Comparison of ENCODE assay signal across 23 cellular contexts in genomic region chr21:42153746-42154145, GRCh38.
"Had no signal": no experiment of that assay in that cellular context is flagged by ENCODE, and none has a peak within 500 bp of the region (broad histone marks: within the 10 kb centered on the region; RNA-seq: fewer than 3 reads in every experiment).

No MANE protein-coding gene starts in this region.

- H3K9me3 Mint-ChIP-seq: activated naive CD4-positive, alpha-beta T cell treated with anti-CD3 and anti-CD28 coated beads, Interleukin-2, amount 10 ng/mL, durations not matched to agents 7 days and 5 days; activated naive CD8-positive, alpha-beta T cell treated with anti-CD3 and anti-CD28 coated beads, Interleukin-2, amount 50 U/mL, for 24 hours; brain; central memory CD8-positive, alpha-beta T cell; memory B cell; naive B cell; stimulated activated effector memory CD8-positive, alpha-beta T cell treated with anti-CD3 and anti-CD28 coated beads, Interleukin-12 subunit alpha, Interleukin-12 subunit beta, amount 100 ng/mL, for 72 hours; type B pancreatic cell had no signal

- FAIRE-seq: frontal cortex had no signal

- H3K4me3 Mint-ChIP-seq: activated CD4-positive, alpha-beta T cell treated with anti-CD3 and anti-CD28 coated beads for 36 hours; activated naive CD4-positive, alpha-beta T cell treated with anti-CD3 and anti-CD28 coated beads, Interleukin-2, amount 10 ng/mL, durations not matched to agents 7 days and 5 days; activated naive CD8-positive, alpha-beta T cell treated with anti-CD3 and anti-CD28 coated beads, Interleukin-2, amount 50 U/mL, for 24 hours; brain; central memory CD8-positive, alpha-beta T cell; memory B cell; naive B cell; stimulated activated effector memory CD8-positive, alpha-beta T cell treated with anti-CD3 and anti-CD28 coated beads, Interleukin-12 subunit alpha, Interleukin-12 subunit beta, amount 100 ng/mL, for 72 hours; type B pancreatic cell had no signal

- H3K9ac ChIP-seq: parathyroid adenoma had no signal

- H3K27ac Mint-ChIP-seq: activated CD4-positive, alpha-beta T cell treated with anti-CD3 and anti-CD28 coated beads for 36 hours; activated naive CD4-positive, alpha-beta T cell treated with anti-CD3 and anti-CD28 coated beads, Interleukin-2, amount 10 ng/mL, durations not matched to agents 7 days and 5 days; memory B cell; stimulated activated effector memory CD8-positive, alpha-beta T cell treated with anti-CD3 and anti-CD28 coated beads, Interleukin-12 subunit alpha, Interleukin-12 subunit beta, amount 100 ng/mL, for 72 hours; type B pancreatic cell had no signal

- H3K36me3 Mint-ChIP-seq: activated naive CD4-positive, alpha-beta T cell treated with anti-CD3 and anti-CD28 coated beads, Interleukin-2, amount 10 ng/mL, durations not matched to agents 7 days and 5 days; brain; memory B cell; naive B cell; stimulated activated effector memory CD8-positive, alpha-beta T cell treated with anti-CD3 and anti-CD28 coated beads, Interleukin-12 subunit alpha, Interleukin-12 subunit beta, amount 100 ng/mL, for 72 hours; type B pancreatic cell had no signal

- DNase-seq: activated CD4-positive, alpha-beta T cell treated with anti-CD3 and anti-CD28 coated beads for 36 hours; activated CD4-positive, alpha-beta T cell treated with anti-CD3 and anti-CD28 coated beads, Interleukin-2, amount 50 U/mL, for 48 hours; activated naive CD4-positive, alpha-beta T cell treated with anti-CD3 and anti-CD28 coated beads, Interleukin-2, amount 10 ng/mL, durations not matched to agents 7 days and 5 days; activated naive CD8-positive, alpha-beta T cell treated with anti-CD3 and anti-CD28 coated beads, Interleukin-2, amount 50 U/mL, for 24 hours; anterior cingulate cortex; left ventricle myocardium superior; naive B cell; stimulated activated CD4-positive, alpha-beta T cell treated with anti-CD3 and anti-CD28 coated beads, Interleukin-4, amount 100 ng/mL, for 24 hours; stomach; testis; WERI-Rb-1 had no signal

- H3K4me1 ChIP-seq: parathyroid adenoma, right lobe of liver, testis had no signal

- H3K36me3 ChIP-seq: neutrophil, right lobe of liver, stomach, WERI-Rb-1 had no signal

- H3K9me3 ChIP-seq: mucosa of descending colon, neutrophil, right lobe of liver, stomach, testis had no signal

- H3K4me3 ChIP-seq: coronary artery, mucosa of descending colon, right lobe of liver, smooth muscle cell, stomach, testis had no signal

- H3K27me3 Mint-ChIP-seq: activated CD4-positive, alpha-beta T cell treated with anti-CD3 and anti-CD28 coated beads for 36 hours; activated naive CD8-positive, alpha-beta T cell treated with anti-CD3 and anti-CD28 coated beads, Interleukin-2, amount 50 U/mL, for 24 hours; brain; central memory CD8-positive, alpha-beta T cell; type B pancreatic cell had no signal

- H3K4me1 Mint-ChIP-seq: activated CD4-positive, alpha-beta T cell treated with anti-CD3 and anti-CD28 coated beads for 36 hours; activated naive CD4-positive, alpha-beta T cell treated with anti-CD3 and anti-CD28 coated beads, Interleukin-2, amount 10 ng/mL, durations not matched to agents 7 days and 5 days; activated naive CD8-positive, alpha-beta T cell treated with anti-CD3 and anti-CD28 coated beads, Interleukin-2, amount 50 U/mL, for 24 hours; central memory CD8-positive, alpha-beta T cell; memory B cell; naive B cell; stimulated activated effector memory CD8-positive, alpha-beta T cell treated with anti-CD3 and anti-CD28 coated beads, Interleukin-12 subunit alpha, Interleukin-12 subunit beta, amount 100 ng/mL, for 72 hours had no signal

- H3K27me3 ChIP-seq: right lobe of liver, testis had no signal

- H3K27ac ChIP-seq: coronary artery, neutrophil, parathyroid adenoma, right lobe of liver, stomach, testis, WERI-Rb-1 had no signal

- ATAC-seq: activated CD4-positive, alpha-beta T cell treated with anti-CD3 and anti-CD28 coated beads for 36 hours; activated naive CD8-positive, alpha-beta T cell treated with anti-CD3 and anti-CD28 coated beads, Interleukin-2, amount 50 U/mL, for 24 hours; left ventricle myocardium superior; mucosa of descending colon; right lobe of liver; stimulated activated effector memory CD8-positive, alpha-beta T cell treated with anti-CD3 and anti-CD28 coated beads, Interleukin-12 subunit alpha, Interleukin-12 subunit beta, amount 100 ng/mL, for 72 hours had no signal
